8 cellular contexts compared by ENCODE assay signal in the genomic region with DNA sequence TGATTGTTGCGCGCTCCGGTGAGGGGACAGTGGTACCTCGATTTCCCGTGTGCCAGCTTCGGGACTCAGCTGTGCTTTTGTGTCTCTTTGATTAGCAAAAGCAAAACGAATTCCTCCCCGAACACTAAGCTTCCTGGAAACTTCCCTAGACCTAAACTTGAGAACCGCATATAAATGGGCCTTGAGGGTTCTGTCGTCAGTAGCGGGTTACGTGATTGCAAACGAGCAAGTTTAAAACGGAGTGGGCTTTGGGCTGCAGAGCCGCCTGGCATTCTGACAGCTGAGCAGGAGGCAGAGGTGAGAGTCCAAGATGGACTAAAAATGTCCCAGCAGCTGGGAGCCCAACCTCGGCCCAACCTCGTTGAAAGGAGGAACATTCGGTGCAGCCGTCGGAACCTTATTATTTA. TPM values are rescaled to one million over a fixed set of nuclear protein-coding genes. Genes with fewer than 3 reads are reported as not detected.
DNase-seq lines count a peak whose midpoint lies in the region; ATAC-seq and TF ChIP-seq lines count a peak whose summit lies in the region.

No MANE protein-coding gene starts in this region.

- peaks cover 54% of the 10 kb centered on the region for H3K79me2 ChIP-seq in ACC112 (ENCODE audit: control insufficient read depth, insufficient read depth, low read length, unreplicated experiment)

- peak overlapping the region; percentile 61 for H2AFZ ChIP-seq in ACC112 (ENCODE audit: low read length, unreplicated experiment)

- H3K4me1 Mint-ChIP-seq in central memory CD8-positive, alpha-beta T cell = peaks cover 32% of the 10 kb centered on the region

- H3K27ac ChIP-seq in ACC112 (ENCODE audit: low read depth, low read length) = peak overlapping the region; percentile 68; the same call in 1 of the 2 replicates
- H3K27ac ChIP-seq in Peyer's patch = peak overlapping the region; percentile 95 to 99 (median 96)
- H3K27ac ChIP-seq in layer of hippocampus (ENCODE audit: low read depth, low read length) = peak overlapping the region; percentile 89

- H3K4me3 ChIP-seq in ACC112 (ENCODE audit: low read depth, low read length) (peak overlapping the region; percentile 79), Peyer's patch (peak overlapping the region; percentile 87 to 97 (median 95))

- no peaks in the 10 kb centered on the region for H3K27me3 Mint-ChIP-seq in central memory CD8-positive, alpha-beta T cell

- peak overlapping the region; percentile 89 for H3K4me3 Mint-ChIP-seq in central memory CD8-positive, alpha-beta T cell

- TF ChIP-seq POLR2A in Peyer's patch (IDR thresholded peaks at IDR 0.05) = no peak

- H3K4me1 ChIP-seq in ACC112 (ENCODE audit: control insufficient read depth, insufficient read depth, low read length, unreplicated experiment) = peaks cover 34% of the 10 kb centered on the region
- H3K4me1 ChIP-seq in Peyer's patch = peaks cover 0 to 23% (median 6%) of the 10 kb centered on the region in 4 donors

- DNase-seq in Peyer's patch (peak; percentile 37 to 73 (median 54)), DMS153 treated with DMSO at 0.1 percent for 48 hours (lab: John Stamatoyannopoulos, UW; ENCODE audit: unreplicated experiment) (no peak)
- DNase-seq in central memory CD8-positive, alpha-beta T cell (ENCODE audit: low spot score in 2 of 2) = no peak
- peak; percentile 46 for DNase-seq in stimulated activated naive CD8-positive, alpha-beta T cell treated with anti-CD3 and anti-CD28 coated beads, Interleukin-15, Interleukin-2, amounts not matched to agents 100 U/mL and 50 U/mL, for 24 hours
- no peak for DNase-seq in NK-92 treated with Interleukin-12 subunit alpha and Interleukin-12 subunit beta, amount 100 ng/mL, for 24 hours (lab: John Stamatoyannopoulos, UW)

- H3K27me3 ChIP-seq in ACC112 (ENCODE audit: insufficient read depth, low read length) (no peaks in the 10 kb centered on the region), Peyer's patch (no peaks in the 10 kb centered on the region), layer of hippocampus (ENCODE audit: control insufficient read depth, insufficient read depth, low read length) (no peaks in the 10 kb centered on the region)

- H3K9me3 Mint-ChIP-seq in central memory CD8-positive, alpha-beta T cell = no peaks in the 10 kb centered on the region

- ATAC-seq in GM18907 (IDR thresholded peaks at IDR 0.05; ENCODE audit: unreplicated experiment) = peak; percentile 11
- no peak for ATAC-seq in central memory CD8-positive, alpha-beta T cell (replicated peaks; ENCODE audit: extremely low read depth, poor library complexity, severe bottlenecking)
- ATAC-seq in stimulated activated naive CD8-positive, alpha-beta T cell treated with anti-CD3 and anti-CD28 coated beads, Interleukin-15, Interleukin-2, amounts not matched to agents 100 U/mL and 50 U/mL, for 24 hours = no peak

- TF ChIP-seq CTCF in Peyer's patch (IDR thresholded peaks at IDR 0.05) = no peak

- no peaks in the 10 kb centered on the region for H3K36me3 ChIP-seq in ACC112 (ENCODE audit: insufficient read depth, low read length)
- no peaks in the 10 kb centered on the region for H3K36me3 ChIP-seq in Peyer's patch

- H3K27ac Mint-ChIP-seq in central memory CD8-positive, alpha-beta T cell (ENCODE audit: low read depth) = peak overlapping the region; percentile 85

- H3K9me3 ChIP-seq in Peyer's patch = no peaks in the 10 kb centered on the region

- peaks cover 14% of the 10 kb centered on the region for H3K36me3 Mint-ChIP-seq in central memory CD8-positive, alpha-beta T cell (ENCODE audit: insufficient read depth)

RNA-seq across cellular contexts. Expression of a gene that starts 1.2 kb away (rescaled TPM):
- 10 to 100 TPM; 22.4 to 43.7 (median 33.7) TPM for total RNA-seq in Peyer's patch

Comparison
In these comparisons a context has a peak if more than half of its experiments do, and no peak if none do; other contexts are left out.
1. DNase-seq: peak in Peyer's patch (3 of 3) and stimulated activated naive CD8-positive, alpha-beta T cell treated with anti-CD3 and anti-CD28 coated beads, Interleukin-15, Interleukin-2, amounts not matched to agents 100 U/mL and 50 U/mL, for 24 hours (single experiment); none in central memory CD8-positive, alpha-beta T cell (0 of 2), DMS153 treated with DMSO at 0.1 percent for 48 hours (single experiment) and NK-92 treated with Interleukin-12 subunit alpha and Interleukin-12 subunit beta, amount 100 ng/mL, for 24 hours (single experiment).
2. Peak in every context shown above with its lines, with median percentiles within 50 percentile points of each other: H3K27ac ChIP-seq.